Comparison of ENCODE assay signal across 7 cellular contexts in genomic region chr17:35568561-35568960, GRCh38. TPM values are rescaled to one million over a fixed set of nuclear protein-coding genes. Genes with fewer than 3 reads are reported as not detected.
DNase-seq lines count a peak whose midpoint lies in the region; ATAC-seq, FAIRE-seq and TF ChIP-seq lines count a peak whose summit lies in the region.

No MANE protein-coding gene starts in this region.

- peaks cover 9% of the 10 kb centered on the region for H3K4me1 Mint-ChIP-seq in astrocyte (ENCODE audit: low read depth, unreplicated experiment)

- peaks cover 19% of the 10 kb centered on the region for H3K27me3 Mint-ChIP-seq in astrocyte (ENCODE audit: low read depth, unreplicated experiment)

- no peak for FAIRE-seq in astrocyte (lab: Jason Lieb, UNC)

- peak overlapping the region; percentile 87 for H3K27ac ChIP-seq in astrocyte (ENCODE audit: low read depth, low read length)

- peak overlapping the region; percentile 95 for H3K9ac ChIP-seq in astrocyte (ENCODE audit: low read length)

- TF ChIP-seq CTCF in astrocyte (IDR thresholded peaks at IDR 0.05; ENCODE audit: insufficient read depth, low read depth, low read length) = no peak

- peaks cover 42% of the 10 kb centered on the region for H3K79me2 ChIP-seq in astrocyte (ENCODE audit: insufficient read depth, low read length)

- DNase-seq in OCI-M1 (lab: John Stamatoyannopoulos, UW) (peak; percentile 52), astrocyte (ENCODE audit: low read depth) (peak; percentile 41), kidney glomerular epithelial cell (lab: John Stamatoyannopoulos, UW) (peak; percentile 48), SK-N-DZ (ENCODE audit: low spot score) (no peak), NCI-H748 treated with DMSO at 0.1 percent for 48 hours (lab: John Stamatoyannopoulos, UW) (no peak)
- peak; percentile 22 to 26 for DNase-seq in stimulated activated CD4-positive, alpha-beta T cell treated with anti-CD3 and anti-CD28 coated beads, Interleukin-4, amount 100 ng/mL, for 48 hours (ENCODE audit: low read depth in 2 of 2)

- H3K9me3 ChIP-seq in astrocyte (ENCODE audit: insufficient read depth, low read depth, low read length) = no peaks in the 10 kb centered on the region

- peak overlapping the region; percentile 98 for H3K4me2 ChIP-seq in astrocyte (ENCODE audit: low read length)

- H2AFZ ChIP-seq in astrocyte (ENCODE audit: low read depth, low read length) = peak overlapping the region; percentile 86

- peak; percentile 4 for ATAC-seq in GM21390 (IDR thresholded peaks at IDR 0.05; ENCODE audit: unreplicated experiment)

- peaks cover 5% of the 10 kb centered on the region for H4K20me1 ChIP-seq in astrocyte (ENCODE audit: insufficient read depth, low read length)

- H3K36me3 ChIP-seq in astrocyte (ENCODE audit: insufficient read depth, low read length) = no peaks in the 10 kb centered on the region

- peaks cover 5% of the 10 kb centered on the region for H3K27me3 ChIP-seq in astrocyte (ENCODE audit: insufficient read depth, low read length)

- no peaks in the 10 kb centered on the region for H3K36me3 Mint-ChIP-seq in astrocyte (ENCODE audit: low read depth, unreplicated experiment)

- H3K4me1 ChIP-seq in astrocyte (ENCODE audit: insufficient read depth, low read length) = peaks cover 10% of the 10 kb centered on the region

- H3K27ac Mint-ChIP-seq in astrocyte (ENCODE audit: unreplicated experiment) = peak overlapping the region; percentile 98

- peak overlapping the region; percentile 96 for H3K4me3 Mint-ChIP-seq in astrocyte (ENCODE audit: unreplicated experiment)

- H3K9me3 Mint-ChIP-seq in astrocyte (ENCODE audit: unreplicated experiment) = no peaks in the 10 kb centered on the region

- peak overlapping the region; percentile 97 for H3K4me3 ChIP-seq in astrocyte (ENCODE audit: insufficient read depth, low read depth, low read length)

RNA-seq across cellular contexts. Expression of gene SLFN14, which starts 7.9 kb away (rescaled TPM):
- not detected in 2 replicates for total RNA-seq in astrocyte
- polyA plus RNA-seq in SK-N-DZ (2014; cell fraction: cytosol; rRNA removed) = 0.12 TPM in 1 of 2 replicates, not detected in the other
- not detected in 2 replicates for polyA plus RNA-seq in SK-N-DZ (2014; cell fraction: nucleus; rRNA removed)

RNA-seq across cellular contexts. Expression of gene PEX12, which starts 9.8 kb away (rescaled TPM):
- 3.9 and 5.6 TPM in 2 replicates for total RNA-seq in astrocyte
- polyA plus RNA-seq in SK-N-DZ (2014; cell fraction: cytosol; rRNA removed) = 6.4 and 8.2 TPM in 2 replicates
- 2.7 and 3.4 TPM in 2 replicates for polyA plus RNA-seq in SK-N-DZ (2014; cell fraction: nucleus; rRNA removed)

RNA-seq across cellular contexts. Expression of gene AP2B1, which starts 18.6 kb away (rescaled TPM):
- 288 and 313 TPM in 2 replicates for total RNA-seq in astrocyte
- 39.0 and 43.0 TPM in 2 replicates for polyA plus RNA-seq in SK-N-DZ (2014; cell fraction: cytosol; rRNA removed)
- 14.8 and 36.4 TPM in 2 replicates for polyA plus RNA-seq in SK-N-DZ (2014; cell fraction: nucleus; rRNA removed)

RNA-seq across cellular contexts. Expression of gene SLFN12L, which starts 31.1 kb away (rescaled TPM):
- 0.14 TPM in 1 of 2 replicates, not detected in the other for total RNA-seq in astrocyte
- not detected in 2 replicates for polyA plus RNA-seq in SK-N-DZ (2014; cell fraction: cytosol; rRNA removed)
- polyA plus RNA-seq in SK-N-DZ (2014; cell fraction: nucleus; rRNA removed) = 0.13 TPM in 1 of 2 replicates, not detected in the other

Comparison
In these comparisons a context has a peak if more than half of its experiments do, and no peak if none do; other contexts are left out.
1. DNase-seq: peak in OCI-M1 (single experiment), astrocyte (single experiment), kidney glomerular epithelial cell (single experiment) and stimulated activated CD4-positive, alpha-beta T cell treated with anti-CD3 and anti-CD28 coated beads, Interleukin-4, amount 100 ng/mL, for 48 hours (2 of 2); none in SK-N-DZ (single experiment) and NCI-H748 treated with DMSO at 0.1 percent for 48 hours (single experiment).